Comparison of ENCODE assay signal across 21 cellular contexts in genomic region chr9:116750543-116750942, GRCh38.
DNase-seq lines count a peak whose midpoint lies in the region; ATAC-seq and TF ChIP-seq lines count a peak whose summit lies in the region.
"Had no signal": no experiment of that assay in that cellular context is flagged by ENCODE, and none has a peak within 500 bp of the region (broad histone marks: within the 10 kb centered on the region; RNA-seq: fewer than 3 reads in every experiment).

No MANE protein-coding gene starts in this region.

- peaks cover 5% of the 10 kb centered on the region for H3K36me3 Mint-ChIP-seq in glutamatergic neuron (ENCODE audit: unreplicated experiment)
- H3K36me3 Mint-ChIP-seq: CD14-positive monocyte; CD4-positive, alpha-beta memory T cell; CD4-positive, CD25-positive, alpha-beta regulatory T cell; CD8-positive, alpha-beta memory T cell had no signal

- H3K9me3 ChIP-seq in Karpas-422 (ENCODE audit: low read length) = no peaks in the 10 kb centered on the region
- H3K9me3 ChIP-seq: BE2C, BLaER1 had no signal

- H3K9me2 ChIP-seq in Karpas-422 (replicated peaks; ENCODE audit: insufficient read depth, low read length) = no peaks in the 10 kb centered on the region

- no peak overlapping the region for H3K4me3 ChIP-seq in Karpas-422 (ENCODE audit: low read length)
- H3K4me3 ChIP-seq: BLaER1 had no signal

- ATAC-seq in foreskin keratinocyte = no peak
- no peak for ATAC-seq in GM21529 (IDR thresholded peaks at IDR 0.05; ENCODE audit: unreplicated experiment)

- H3K4me2 ChIP-seq in Karpas-422 (ENCODE audit: low read depth, low read length, poor library complexity, severe bottlenecking) = no peak overlapping the region
- H3K4me2 ChIP-seq: BLaER1 had no signal

- TF ChIP-seq CTCF in glutamatergic neuron (IDR thresholded peaks at IDR 0.05; ENCODE audit: partially characterized antibody, unreplicated experiment) = no peak
- TF ChIP-seq CTCF in foreskin keratinocyte (conservative IDR thresholded peaks at IDR 0.05) = no peak

- H3K9me3 Mint-ChIP-seq in glutamatergic neuron (ENCODE audit: unreplicated experiment) = peaks cover 7% of the 10 kb centered on the region

- peak overlapping the region; percentile 52 for H3K27ac Mint-ChIP-seq in glutamatergic neuron (ENCODE audit: unreplicated experiment)
- H3K27ac Mint-ChIP-seq: CD14-positive monocyte; CD4-positive, alpha-beta memory T cell; CD4-positive, CD25-positive, alpha-beta regulatory T cell; CD8-positive, alpha-beta memory T cell had no signal

- DNase-seq in G401 (ENCODE audit: low spot score) (peak; percentile 56), Karpas-422 (no peak), glutamatergic neuron (no peak), foreskin keratinocyte (no peak)
- DNase-seq: 8988T; ACHN; BE2C; CD4-positive, alpha-beta memory T cell; CD4-positive, CD25-positive, alpha-beta regulatory T cell; CD8-positive, alpha-beta memory T cell; COR-L47; DMS 273 treated with DMSO at 0.1 percent for 48 hours; DMS153; DMS53; DMS79; DND-41; EL; GF-D8 had no signal

- no peak overlapping the region for H3K4me3 Mint-ChIP-seq in glutamatergic neuron (ENCODE audit: unreplicated experiment)
- H3K4me3 Mint-ChIP-seq: CD14-positive monocyte; CD4-positive, alpha-beta memory T cell; CD4-positive, CD25-positive, alpha-beta regulatory T cell; CD8-positive, alpha-beta memory T cell had no signal

- H3K27me3 Mint-ChIP-seq in glutamatergic neuron (ENCODE audit: unreplicated experiment) = peaks cover 7% of the 10 kb centered on the region

- H2AFZ ChIP-seq in Karpas-422 (ENCODE audit: low read length) = peak overlapping the region; percentile 61

- H3K27me3 ChIP-seq in Karpas-422 (ENCODE audit: low read length) (no peaks in the 10 kb centered on the region), foreskin keratinocyte (no peaks in the 10 kb centered on the region)
- H3K27me3 ChIP-seq: BE2C, BLaER1 had no signal

- peaks cover 66% of the 10 kb centered on the region for H3K4me1 ChIP-seq in Karpas-422 (ENCODE audit: low read length)
- no peaks in the 10 kb centered on the region for H3K4me1 ChIP-seq in foreskin keratinocyte
- H3K4me1 ChIP-seq: BE2C, BLaER1 had no signal

- H3K27ac ChIP-seq in Karpas-422 (ENCODE audit: low read length) (peak overlapping the region; percentile 65), foreskin keratinocyte (no peak overlapping the region)
- H3K27ac ChIP-seq: BLaER1 had no signal

- no peaks in the 10 kb centered on the region for H4K20me1 ChIP-seq in Karpas-422 (ENCODE audit: insufficient read depth, low read depth, low read length)
- H4K20me1 ChIP-seq: BLaER1 had no signal

- in situ Hi-C loops in G401 (cut with HindIII; ENCODE audit: low sequenced_read_pairs) = no loop called here

- H3K4me1 Mint-ChIP-seq in glutamatergic neuron (ENCODE audit: low read depth, unreplicated experiment) = peaks cover 37% of the 10 kb centered on the region
- H3K4me1 Mint-ChIP-seq: CD14-positive monocyte; CD8-positive, alpha-beta memory T cell had no signal

- H3K36me3 ChIP-seq in Karpas-422 (ENCODE audit: insufficient read depth, low read length) = no peaks in the 10 kb centered on the region
- H3K36me3 ChIP-seq: BE2C, BLaER1 had no signal

- H3K9ac ChIP-seq in Karpas-422 (ENCODE audit: low read length) = no peak overlapping the region
- H3K9ac ChIP-seq: BLaER1 had no signal

- no peaks in the 10 kb centered on the region for H3K79me2 ChIP-seq in Karpas-422 (ENCODE audit: low read length)
